ENCODE assay signal across 23 cellular contexts in the genomic region with DNA sequence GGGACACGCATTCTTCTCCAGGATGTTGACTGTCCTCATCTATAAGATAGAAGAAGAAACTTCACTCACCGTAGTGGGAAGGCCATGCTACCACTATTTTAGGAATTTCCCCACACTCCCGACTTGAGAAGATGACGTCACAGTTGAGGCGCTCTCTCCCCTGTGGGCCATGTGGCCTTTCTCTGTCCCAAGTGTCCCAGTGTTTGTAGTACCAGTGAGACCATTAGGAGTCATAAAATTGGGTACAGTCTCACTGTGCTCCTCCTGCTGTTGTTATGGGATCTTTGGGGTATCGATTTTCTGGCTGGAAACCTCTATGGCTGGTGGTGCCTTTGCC. TPM values are rescaled to one million over a fixed set of nuclear protein-coding genes. Genes with fewer than 3 reads are reported as not detected.
DNase-seq lines count a peak whose midpoint lies in the region; ATAC-seq, FAIRE-seq and TF ChIP-seq lines count a peak whose summit lies in the region.
"Had no signal": no experiment of that assay in that cellular context is flagged by ENCODE, and none has a peak within 500 bp of the region (broad histone marks: within the 10 kb centered on the region; RNA-seq: fewer than 3 reads in every experiment).

No MANE protein-coding gene starts in this region.

- H3K4me1 ChIP-seq in HepG2 (ENCODE audit: insufficient read depth, low read length) = no peaks in the 10 kb centered on the region
- H3K4me1 ChIP-seq in right lobe of liver = no peaks in the 10 kb centered on the region
- no peaks in the 10 kb centered on the region for H3K4me1 ChIP-seq in endodermal cell (ENCODE audit: control insufficient read depth, insufficient read depth, low read length)
- H3K4me1 ChIP-seq in CD8-positive, alpha-beta memory T cell (ENCODE audit: insufficient read depth, low read length) = peaks cover 4% of the 10 kb centered on the region
- H3K4me1 ChIP-seq: BE2C had no signal

- no peak for TF ChIP-seq RAD21 in HepG2 (CRISPR knock-in tag; IDR thresholded peaks at IDR 0.05)

- no peak overlapping the region for H3K4me3 Mint-ChIP-seq in endodermal cell
- no peak overlapping the region for H3K4me3 Mint-ChIP-seq in CD8-positive, alpha-beta memory T cell
- no peak overlapping the region for H3K4me3 Mint-ChIP-seq in effector memory CD8-positive, alpha-beta T cell
- H3K4me3 Mint-ChIP-seq: CD14-positive monocyte; CD4-positive, alpha-beta T cell; H9 had no signal

- CTCF ChIA-PET in HepG2 (lab: Yijun Ruan, JAX; ENCODE audit: low intra/inter-chr PET ratio, low total read pairs) = no interaction called here
- CTCF ChIA-PET in CD8-positive, alpha-beta memory T cell (lab: Charles Lee) = no interaction called here

- H3K9me3 Mint-ChIP-seq in endodermal cell = peaks cover 8% of the 10 kb centered on the region
- peaks cover 0 to 10% (median 0%) of the 10 kb centered on the region in 5 donors for H3K9me3 Mint-ChIP-seq in CD8-positive, alpha-beta memory T cell
- H3K9me3 Mint-ChIP-seq in effector memory CD8-positive, alpha-beta T cell = peaks cover 0 to 2% of the 10 kb centered on the region in 2 donors

- no peaks in the 10 kb centered on the region for H3K36me3 Mint-ChIP-seq in endodermal cell (ENCODE audit: low read depth)
- no peaks in the 10 kb centered on the region for H3K36me3 Mint-ChIP-seq in CD8-positive, alpha-beta memory T cell
- no peaks in the 10 kb centered on the region for H3K36me3 Mint-ChIP-seq in effector memory CD8-positive, alpha-beta T cell (ENCODE audit: insufficient read depth)
- H3K36me3 Mint-ChIP-seq: CD14-positive monocyte had no signal

- peaks cover 9% of the 10 kb centered on the region for H3K9me3 ChIP-seq in HepG2 (ENCODE audit: low read length)
- no peaks in the 10 kb centered on the region for H3K9me3 ChIP-seq in right lobe of liver
- H3K9me3 ChIP-seq in endodermal cell (ENCODE audit: control insufficient read depth, low read length) = no peaks in the 10 kb centered on the region
- no peaks in the 10 kb centered on the region for H3K9me3 ChIP-seq in CD8-positive, alpha-beta memory T cell (ENCODE audit: low read length)
- H3K9me3 ChIP-seq: BE2C had no signal

- in situ Hi-C loops in HepG2 (cut with HindIII; ENCODE audit: extremely low pct_ligation_motif_present, low pct_unique_long_range_greater_than_20kb) = no loop called here

- no peaks in the 10 kb centered on the region for H3K4me1 Mint-ChIP-seq in endodermal cell
- H3K4me1 Mint-ChIP-seq in CD8-positive, alpha-beta memory T cell = peaks cover 14 to 16% (median 15%) of the 10 kb centered on the region in 3 donors
- peaks cover 6 to 11% of the 10 kb centered on the region in 2 donors for H3K4me1 Mint-ChIP-seq in effector memory CD8-positive, alpha-beta T cell (ENCODE audit: low read depth in 2 of 2)
- H3K4me1 Mint-ChIP-seq: CD14-positive monocyte had no signal

- FAIRE-seq in HepG2 (lab: Jason Lieb, UNC) = no peak
- FAIRE-seq: A204.1, G401.6, GM12892, GM19239 had no signal

- no peak for TF ChIP-seq EP300 in HepG2 (IDR thresholded peaks at IDR 0.05; ENCODE audit: low read depth in 2 of 2, low read length in 2 of 2)
- TF ChIP-seq EP300 in HepG2 (CRISPR knock-in tag; IDR thresholded peaks at IDR 0.05; ENCODE audit: borderline replicate concordance) = no peak

- DNase-seq in HepG2 (ENCODE audit: low spot score) (no peak), right lobe of liver (no peak), endodermal cell (peak; percentile 20), NCI-H2107 treated with DMSO at 0.1 percent for 48 hours (lab: John Stamatoyannopoulos, UW; ENCODE audit: unreplicated experiment) (no peak)
- no peak for DNase-seq in stimulated activated CD4-positive, alpha-beta T cell treated with anti-CD3 and anti-CD28 coated beads, Interleukin-12 subunit alpha, Interleukin-12 subunit beta, amount 100 ng/mL, for 4 hours
- no peak for DNase-seq in CD8-positive, alpha-beta memory T cell
- no peak for DNase-seq in effector memory CD8-positive, alpha-beta T cell
- DNase-seq: BE2C; Calu3; CD4-positive, alpha-beta T cell; COR-L47; DMS53; GM23248; H9 had no signal

- H4K20me1 ChIP-seq in HepG2 (ENCODE audit: insufficient read depth, low read length) = no peaks in the 10 kb centered on the region

- TF ChIP-seq CTCF in HepG2 (CRISPR knock-in tag; IDR thresholded peaks at IDR 0.05) (no peak), right lobe of liver (IDR thresholded peaks at IDR 0.05) (no peak), VCaP (conservative IDR thresholded peaks at IDR 0.05) (no peak), endodermal cell (conservative IDR thresholded peaks at IDR 0.05) (no peak)

- no TSS peak for BruUV-seq in HepG2 (replicated peaks; lab: Mats Ljungman, UMichigan)

- TF ChIP-seq POLR2A in HepG2 (IDR thresholded peaks at IDR 0.05; ENCODE audit: insufficient read depth in 1 of 2, low read depth in 2 of 2, low read length in 2 of 2) (no peak), right lobe of liver (IDR thresholded peaks at IDR 0.05) (no peak)

- H3K4me3 ChIP-seq in HepG2 (replicated peaks in 1 of 3; ENCODE audit: insufficient read depth in 1 of 3, low read depth in 2 of 3, low read length in 3 of 3) = no peak overlapping the region
- H3K4me3 ChIP-seq in right lobe of liver = no peak overlapping the region
- no peak overlapping the region for H3K4me3 ChIP-seq in endodermal cell (ENCODE audit: low read length)
- no peak overlapping the region for H3K4me3 ChIP-seq in CD8-positive, alpha-beta memory T cell (ENCODE audit: low read length)
- H3K4me3 ChIP-seq: GM23248 had no signal

- H3K79me2 ChIP-seq in HepG2 (ENCODE audit: insufficient read depth, low read length) = no peaks in the 10 kb centered on the region

- H3K27ac Mint-ChIP-seq in endodermal cell = no peak overlapping the region
- H3K27ac Mint-ChIP-seq in CD8-positive, alpha-beta memory T cell = no peak overlapping the region
- H3K27ac Mint-ChIP-seq in effector memory CD8-positive, alpha-beta T cell = no peak overlapping the region
- H3K27ac Mint-ChIP-seq: CD14-positive monocyte; CD4-positive, alpha-beta T cell; H9 had no signal

- H3K36me3 ChIP-seq in HepG2 (replicated peaks in 1 of 2; ENCODE audit: control insufficient read depth in 1 of 2, insufficient read depth in 2 of 2, low read length in 2 of 2) (no peaks in the 10 kb centered on the region), right lobe of liver (no peaks in the 10 kb centered on the region), endodermal cell (ENCODE audit: control insufficient read depth, insufficient read depth, low read length) (no peaks in the 10 kb centered on the region)
- H3K36me3 ChIP-seq in CD8-positive, alpha-beta memory T cell (ENCODE audit: insufficient read depth, low read length) = no peaks in the 10 kb centered on the region
- H3K36me3 ChIP-seq: BE2C had no signal

- 33% methylated on average over 6 of the region's 6 CpGs for WGBS in HepG2 (ENCODE audit: low lambda C conversion rate)
- 73% methylated on average over 3 of the region's 6 CpGs for WGBS in right lobe of liver (ENCODE audit: insufficient coverage, low coverage, low lambda C conversion rate, missing lambda C conversion rate)
- WGBS in endodermal cell (ENCODE audit: insufficient coverage in 1 of 2, insufficient read length in 1 of 2), 2 experiments = 94 to 100% methylated on average over 5 to 6 of the region's 6 CpGs

- no peak overlapping the region for H3K4me2 ChIP-seq in HepG2 (ENCODE audit: low read depth, low read length)

- H3K27me3 ChIP-seq in HepG2 (ENCODE audit: control insufficient read depth in 1 of 2, insufficient read depth in 2 of 2, low read length in 2 of 2) (peaks cover 0 to 6% of the 10 kb centered on the region in 2 experiments; a peak in 3 of 5 replicates), right lobe of liver (peaks cover 0 to 5% of the 10 kb centered on the region in 2 donors), endodermal cell (ENCODE audit: control insufficient read depth, insufficient read depth, low read length, poor library complexity, severe bottlenecking) (peaks cover 12% of the 10 kb centered on the region)
- no peaks in the 10 kb centered on the region for H3K27me3 ChIP-seq in CD8-positive, alpha-beta memory T cell (ENCODE audit: insufficient read depth, low read length, poor library complexity, severe bottlenecking)

- ATAC-seq in HepG2 (no peak), right lobe of liver (no peak)
- no peak for ATAC-seq in effector memory CD8-positive, alpha-beta T cell (replicated peaks)
- ATAC-seq: HCT116 had no signal

- no peak overlapping the region for H2AFZ ChIP-seq in HepG2 (ENCODE audit: low read length)
- H2AFZ ChIP-seq: GM23248 had no signal

- no peak overlapping the region for H3K9ac ChIP-seq in HepG2 (ENCODE audit: insufficient read depth, low read depth, low read length)
- no peak overlapping the region for H3K9ac ChIP-seq in endodermal cell (ENCODE audit: extremely low read depth, low read length, poor library complexity, severe bottlenecking)
- H3K9ac ChIP-seq: GM23248 had no signal

- intact Hi-C loops in HepG2 (cut with micrococcal nuclease; ENCODE audit: unreplicated experiment) = no loop called here
- intact Hi-C loops in right lobe of liver (cut with DNase I) = no loop called here

- POLR2A ChIA-PET in HepG2 (lab: Yijun Ruan, JAX) = no interaction called here
- POLR2A ChIA-PET in CD8-positive, alpha-beta memory T cell (lab: Charles Lee) = no interaction called here

- H3K27me3 Mint-ChIP-seq in endodermal cell (ENCODE audit: insufficient read depth) = peaks cover 14% of the 10 kb centered on the region
- peaks cover 3 to 6% of the 10 kb centered on the region in 2 donors for H3K27me3 Mint-ChIP-seq in CD8-positive, alpha-beta memory T cell
- H3K27me3 Mint-ChIP-seq in effector memory CD8-positive, alpha-beta T cell = peaks cover 7 to 28% of the 10 kb centered on the region in 2 donors

- H3K27ac ChIP-seq in HepG2 (ENCODE audit: extremely low read length, insufficient read depth, low read length) (no peak overlapping the region), right lobe of liver (no peak overlapping the region), VCaP (peak overlapping the region; percentile 64), endodermal cell (ENCODE audit: low read depth, low read length) (no peak overlapping the region)
- H3K27ac ChIP-seq in CD8-positive, alpha-beta memory T cell (ENCODE audit: low read depth, low read length) = no peak overlapping the region
- H3K27ac ChIP-seq: 22Rv1, GM23248 had no signal

RNA-seq across cellular contexts. Expression of a gene that starts 7.2 kb away (rescaled TPM):
- not detected in 2 replicates for total RNA-seq in HepG2 (2016; rRNA removed; fragmentation: Illumina TruSeq; extraction: Trizol)
- total RNA-seq in HepG2 (2016; cell fraction: cytosol; rRNA removed; fragmentation: Illumina TruSeq; extraction: Trizol; ENCODE audit: low read depth) = not detected in 2 replicates
- not detected in 2 replicates for total RNA-seq in HepG2 (2016; cell fraction: insoluble cytoplasmic fraction; rRNA removed; fragmentation: Illumina TruSeq; extraction: Trizol)
- not detected in 2 replicates for total RNA-seq in HepG2 (2016; cell fraction: membrane; rRNA removed; fragmentation: Illumina TruSeq; extraction: Trizol)
- total RNA-seq in HepG2 (2016; cell fraction: nucleus; rRNA removed; fragmentation: Illumina TruSeq; extraction: Trizol) = not detected in 2 replicates
- not detected in 2 replicates for polyA plus RNA-seq in HepG2 (2011; rRNA removed)
- polyA plus RNA-seq in HepG2 (2011; cell fraction: cytosol; rRNA removed) = not detected in 2 replicates
- not detected in 2 replicates for polyA plus RNA-seq in HepG2 (2011; cell fraction: nucleus; rRNA removed)
- polyA plus RNA-seq in HepG2 (2012) = not detected in 2 replicates
- polyA plus RNA-seq in HepG2 (2016; cell fraction: cytosol; fragmentation: Illumina TruSeq; extraction: Trizol; ENCODE audit: low read depth) = not detected in 2 replicates
- not detected in 2 replicates for polyA plus RNA-seq in HepG2 (2016; cell fraction: insoluble cytoplasmic fraction; fragmentation: Illumina TruSeq; extraction: Trizol; ENCODE audit: low read depth)
- not detected in 2 replicates for polyA plus RNA-seq in HepG2 (2016; cell fraction: membrane; fragmentation: Illumina TruSeq; extraction: Trizol; ENCODE audit: low read depth)
- not detected in 2 replicates for polyA plus RNA-seq in HepG2 (2016; cell fraction: nucleus; fragmentation: Illumina TruSeq; extraction: Trizol; ENCODE audit: insufficient read depth, low read depth)
- polyA minus RNA-seq in HepG2 (2011; rRNA and poly(A)+ RNA removed; ENCODE audit: low replicate concordance) = not detected in 2 replicates
- not detected in 2 replicates for polyA minus RNA-seq in HepG2 (2011; cell fraction: cytosol; rRNA and poly(A)+ RNA removed)
- polyA minus RNA-seq in HepG2 (2011; cell fraction: nucleus; rRNA and poly(A)+ RNA removed) = not detected in 2 replicates
- total RNA-seq in right lobe of liver = not detected
- 10 to 100 TPM in 1 of 2 donors, 1 to 10 TPM in 1; 4.1 to 11.9 TPM for total RNA-seq in endodermal cell
- 1.9 TPM for polyA plus RNA-seq in endodermal cell (2013, experiment 1 of 2)
- 1.2 TPM for polyA plus RNA-seq in endodermal cell (2013, experiment 2 of 2)
- total RNA-seq in CD8-positive, alpha-beta memory T cell = 1 to 10 TPM; 1.3 to 1.7 TPM
- polyA plus RNA-seq in CD8-positive, alpha-beta memory T cell = 0.30 TPM
- total RNA-seq: Calu3, GM23248, H4 had no signal
- polyA plus RNA-seq: CD14-positive monocyte, GM23248 had no signal
